8 cellular contexts compared by ENCODE assay signal in the genomic region with DNA sequence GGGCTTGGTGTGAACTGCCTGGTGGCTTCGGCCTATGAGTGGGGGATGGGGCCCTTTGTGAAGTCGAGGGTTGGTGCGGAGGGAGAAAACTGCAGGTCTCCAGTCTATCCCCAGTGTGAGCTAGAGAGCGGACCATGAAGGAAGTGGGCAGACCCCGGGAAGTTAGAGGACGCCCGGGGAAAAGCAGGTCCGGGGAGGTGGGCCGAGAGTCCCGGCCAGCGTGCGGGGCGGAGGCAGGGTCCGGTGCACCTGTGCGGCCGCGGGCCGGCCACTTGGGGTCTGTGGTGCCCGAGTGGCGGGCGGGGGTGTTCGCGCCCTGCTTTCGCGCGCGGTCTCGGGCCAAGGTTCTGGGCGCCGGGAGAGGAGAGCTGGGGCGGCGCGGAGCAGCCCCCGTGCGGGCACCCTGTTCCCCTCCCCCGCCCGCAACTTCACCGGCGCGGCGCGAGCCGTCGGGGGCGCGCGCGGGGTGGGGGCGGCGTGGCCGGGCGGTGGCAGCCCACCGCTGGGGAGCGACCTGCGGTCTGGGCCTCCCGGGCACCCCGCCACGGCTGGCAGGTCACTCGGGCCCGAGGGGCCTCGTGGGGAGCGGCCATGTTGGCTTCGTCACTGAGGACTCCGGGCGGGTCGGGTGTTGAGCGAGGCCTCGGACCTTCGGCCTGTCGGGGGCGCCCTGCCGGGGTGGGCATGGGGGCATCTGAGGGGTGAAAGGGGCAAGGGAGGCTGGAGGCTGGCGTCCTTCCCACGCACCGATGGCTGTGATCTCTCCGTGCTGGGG. TPM values are rescaled to one million over a fixed set of nuclear protein-coding genes. Genes with fewer than 3 reads are reported as not detected.
DNase-seq lines count a peak whose midpoint lies in the region; ATAC-seq and TF ChIP-seq lines count a peak whose summit lies in the region.

No MANE protein-coding gene starts in this region.

- H3K27me3 ChIP-seq in H9 (ENCODE audit: insufficient read depth, low read length) (no peaks in the 10 kb centered on the region), esophagus (ENCODE audit: control insufficient read depth in 1 of 2, insufficient read depth in 2 of 2, low read length in 2 of 2) (no peaks in the 10 kb centered on the region), mucosa of stomach (ENCODE audit: control insufficient read depth, insufficient read depth, low read length) (no peaks in the 10 kb centered on the region), thoracic aorta (replicated peaks; ENCODE audit: insufficient read depth) (no peaks in the 10 kb centered on the region)

- no peak overlapping the region; the same call in 1 of the 2 replicates for H3K4ac ChIP-seq in H9 (ENCODE audit: low read depth, low read length)

- no peak overlapping the region for H2BK15ac ChIP-seq in H9 (ENCODE audit: low read depth, low read length)

- no CpG with 5 or more reads among the region's 76 CpGs for WGBS in H9 (ENCODE audit: extremely low coverage, insufficient read length, low lambda C conversion rate)
- WGBS in esophagus, 2 donors, result 1% methylated on average over 50 to 76 of the region's 76 CpGs

- TF ChIP-seq CTCF in H9 (conservative IDR thresholded peaks at IDR 0.05) (peak; percentile 43; the same call in 2 of the 3 replicates), thoracic aorta (IDR thresholded peaks at IDR 0.05) (no peak)

- peak overlapping the region; percentile 96 to 99 (median 98) for H3K27ac Mint-ChIP-seq in H9

- H3K9me3 ChIP-seq in H9 (ENCODE audit: control insufficient read depth, low read depth, low read length) (no peaks in the 10 kb centered on the region), esophagus (ENCODE audit: control insufficient read depth in 2 of 2, insufficient read depth in 1 of 2, low read depth in 1 of 2, low read length in 1 of 2) (no peaks in the 10 kb centered on the region), mucosa of stomach (ENCODE audit: control insufficient read depth, low read length) (no peaks in the 10 kb centered on the region), thoracic aorta (no peaks in the 10 kb centered on the region)

- H2BK120ac ChIP-seq in H9 (ENCODE audit: low read depth, low read length, poor library complexity, severe bottlenecking), result no peak overlapping the region

- peak overlapping the region; percentile 72 for H3K4me2 ChIP-seq in H9 (ENCODE audit: insufficient read depth, insufficient read length, low read length)

- H4K91ac ChIP-seq in H9 (ENCODE audit: insufficient read length, low read depth, low read length), result no peak overlapping the region

- no peak overlapping the region for H3K56ac ChIP-seq in H9 (ENCODE audit: insufficient read length, low read depth, low read length)

- H3K4me3 ChIP-seq in esophagus (ENCODE audit: low read depth in 1 of 2, low read length in 2 of 2), result peak overlapping the region; percentile 83 to 86
- peak overlapping the region; percentile 51 for H3K4me3 ChIP-seq in mucosa of stomach (ENCODE audit: low read length)
- H3K4me3 ChIP-seq in thoracic aorta, result peak overlapping the region; percentile 88

- no peak overlapping the region for H2AK5ac ChIP-seq in H9 (ENCODE audit: insufficient read length, low read length)

- H3K4me1 Mint-ChIP-seq in H9, result peaks cover 56 to 57% of the 10 kb centered on the region in 2 experiments
- H3K4me1 Mint-ChIP-seq in activated T-cell treated with anti-CD3 and anti-CD28 coated beads, Interleukin-2, amount 50 U/mL, for 4 hours (ENCODE audit: low read depth), result peaks cover 59% of the 10 kb centered on the region

- peak; percentile 29 for ATAC-seq in activated T-cell treated with anti-CD3 and anti-CD28 coated beads, Interleukin-2, amount 50 U/mL, for 4 hours
- ATAC-seq in thoracic aorta (ENCODE audit: insufficient number of reproducible peaks, low FRiP score, low read depth), result no peak

- H4K8ac ChIP-seq in H9 (replicated peaks; ENCODE audit: insufficient read length, low read depth, low read length), result no peak overlapping the region

- no peak overlapping the region for H3T11ph ChIP-seq in H9 (ENCODE audit: low read length)

- no peak overlapping the region for H3K23ac ChIP-seq in H9 (ENCODE audit: insufficient read length, low read depth, low read length)

- no peaks in the 10 kb centered on the region for H3K27me3 Mint-ChIP-seq in H9 (ENCODE audit: low read depth)
- H3K27me3 Mint-ChIP-seq in activated T-cell treated with anti-CD3 and anti-CD28 coated beads, Interleukin-2, amount 50 U/mL, for 4 hours (ENCODE audit: low read depth), result no peaks in the 10 kb centered on the region

- H3K27ac ChIP-seq in H9 (ENCODE audit: insufficient read length, low read depth, low read length) (peak overlapping the region; percentile 52), esophagus (ENCODE audit: low read depth in 2 of 2, low read length in 1 of 2) (peak overlapping the region; percentile 79 to 91), thoracic aorta (peak overlapping the region; percentile 61 to 79)

- H3K36me3 Mint-ChIP-seq in H9 (ENCODE audit: insufficient read depth in 1 of 3, low read depth in 3 of 3), result peaks cover 16 to 44% (median 39%) of the 10 kb centered on the region in 3 experiments; a peak in 6 of 7 replicates
- H3K36me3 Mint-ChIP-seq in activated T-cell treated with anti-CD3 and anti-CD28 coated beads, Interleukin-2, amount 50 U/mL, for 4 hours (ENCODE audit: insufficient read depth), result peaks cover 10% of the 10 kb centered on the region

- H3K4me1 ChIP-seq in H9 (ENCODE audit: insufficient read depth, low read length) (peaks cover 5% of the 10 kb centered on the region; the same call in 1 of the 2 replicates), esophagus (ENCODE audit: control insufficient read depth in 2 of 2, insufficient read depth in 2 of 2, low read length in 1 of 2) (no peaks in the 10 kb centered on the region), mucosa of stomach (ENCODE audit: control insufficient read depth, insufficient read depth, low read length) (peaks cover 12% of the 10 kb centered on the region), thoracic aorta (ENCODE audit: control insufficient read depth in 1 of 2, low read depth in 2 of 2) (peaks cover 22 to 51% of the 10 kb centered on the region in 2 donors)

- peaks cover 16% of the 10 kb centered on the region for H3K23me2 ChIP-seq in H9 (ENCODE audit: insufficient read length, low read depth, low read length, poor library complexity, severe bottlenecking)

- H3K79me1 ChIP-seq in H9 (ENCODE audit: insufficient read depth, low read depth, low read length, poor library complexity, severe bottlenecking), result no peaks in the 10 kb centered on the region

- peak overlapping the region; percentile 52 for H2BK12ac ChIP-seq in H9 (ENCODE audit: insufficient read length, low read depth, low read length)

- H3K79me2 ChIP-seq in H9 (ENCODE audit: insufficient read depth, low read length), result peaks cover 10% of the 10 kb centered on the region; the same call in 1 of the 2 replicates

- H3K4me3 Mint-ChIP-seq in H9, result peak overlapping the region; percentile 93 to 95
- peak overlapping the region; percentile 92 for H3K4me3 Mint-ChIP-seq in activated T-cell treated with anti-CD3 and anti-CD28 coated beads, Interleukin-2, amount 50 U/mL, for 4 hours

- no peak overlapping the region for H2BK20ac ChIP-seq in H9 (ENCODE audit: low read depth, low read length, poor library complexity, severe bottlenecking)

- DNase-seq in GF-D8 (lab: John Stamatoyannopoulos, UW) (peak; percentile 32), H9 (peak; percentile 79), NCI-H526 treated with DMSO at 0.1 percent for 48 hours (lab: John Stamatoyannopoulos, UW) (peak; percentile 67), thoracic aorta (ENCODE audit: low spot score) (no peak), cerebellar nuclear complex (lab: John Stamatoyannopoulos, UW) (no peak)
- peak; percentile 15 for DNase-seq in activated T-cell treated with anti-CD3 and anti-CD28 coated beads, Interleukin-2, amount 50 U/mL, for 4 hours

- H2AFZ ChIP-seq in H9 (ENCODE audit: low read length), result no peak overlapping the region

- no peak overlapping the region for H4K5ac ChIP-seq in H9 (ENCODE audit: insufficient read length, low read depth, low read length)

- peak overlapping the region; percentile 99 for H3K14ac ChIP-seq in H9 (ENCODE audit: insufficient read depth, low read length)

- H4K20me1 ChIP-seq in H9 (ENCODE audit: control insufficient read depth, insufficient read depth, insufficient read length), result no peaks in the 10 kb centered on the region

- H3K9me3 Mint-ChIP-seq in H9, result no peaks in the 10 kb centered on the region; a peak in 2 of 5 replicates
- no peaks in the 10 kb centered on the region for H3K9me3 Mint-ChIP-seq in activated T-cell treated with anti-CD3 and anti-CD28 coated beads, Interleukin-2, amount 50 U/mL, for 4 hours

- H3K18ac ChIP-seq in H9 (ENCODE audit: insufficient read length, low read depth, low read length), result peak overlapping the region; percentile 98

- H3K9ac ChIP-seq in H9 (ENCODE audit: extremely low read depth, insufficient read length, low read length) (peak overlapping the region; percentile 82), mucosa of stomach (ENCODE audit: low read length) (peak overlapping the region; percentile 91)

- no peaks in the 10 kb centered on the region for H3K36me3 ChIP-seq in esophagus (ENCODE audit: control insufficient read depth in 2 of 2, insufficient read depth in 2 of 2, low read length in 1 of 2)
- H3K36me3 ChIP-seq in mucosa of stomach (ENCODE audit: control insufficient read depth, insufficient read depth, low read length), result no peaks in the 10 kb centered on the region
- H3K36me3 ChIP-seq in thoracic aorta, result peaks cover 2% of the 10 kb centered on the region

- no peak overlapping the region for H2BK5ac ChIP-seq in H9 (ENCODE audit: insufficient read length, low read length)

RNA-seq across cellular contexts. Expression of a gene that starts 4.8 kb away (rescaled TPM):
- 130 and 142 TPM in 2 replicates for total RNA-seq in H9 (2021)
- 10 to 100 TPM; 52.9 to 56.3 (median 54.1) TPM for total RNA-seq in activated T-cell treated with anti-CD3 and anti-CD28 coated beads, Interleukin-2, amount 50 U/mL, for 4 hours
- 100 to 1,000 TPM in 1 of 2 donors, 10 to 100 TPM in 1; 86.1 to 102 TPM for polyA plus RNA-seq in esophagus
- total RNA-seq in thoracic aorta, result 10 to 100 TPM; 41.2 to 53.3 TPM

Comparison
In these comparisons a context has a peak if more than half of its experiments do, and no peak if none do; other contexts are left out.
1. DNase-seq: peak in GF-D8 (single experiment), H9 (single experiment), NCI-H526 treated with DMSO at 0.1 percent for 48 hours (single experiment) and activated T-cell treated with anti-CD3 and anti-CD28 coated beads, Interleukin-2, amount 50 U/mL, for 4 hours (single experiment); none in thoracic aorta (single experiment) and cerebellar nuclear complex (0 of 2).
2. Peak in every context shown above with its lines, with median percentiles within 50 percentile points of each other: H3K27ac ChIP-seq and H3K4me3 ChIP-seq.